1 cellular context compared by ENCODE assay signal in genomic region chr6:29705389-29706231, GRCh38.
TF ChIP-seq lines count a peak whose summit lies in the region.

No MANE protein-coding gene starts in this region.

TF ChIP-seq in K562, 482 proteins besides CTCF, POLR2A, EP300 and RAD21 (continued from another document):
- TF ChIP-seq TSHZ1 (CRISPR knock-in tag; IDR thresholded peaks at IDR 0.05) (no peak), ZFP1 (CRISPR knock-in tag; IDR thresholded peaks at IDR 0.05) (no peak), DLX4 (CRISPR knock-in tag; IDR thresholded peaks at IDR 0.05) (no peak), CREB5 (CRISPR knock-in tag; IDR thresholded peaks at IDR 0.05) (no peak), PCBP2 (IDR thresholded peaks at IDR 0.05; ENCODE audit: low read depth, low read length, poor library complexity, severe bottlenecking) (no peak), XRCC3 (IDR thresholded peaks at IDR 0.05) (no peak), RB1 (IDR thresholded peaks at IDR 0.05; ENCODE audit: low read depth) (0 out of 2 replicates have a peak, but pooled peaks have one; percentile 25), FOS (IDR thresholded peaks at IDR 0.05; ENCODE audit: extremely low read depth, insufficient read length) (no peak), STAG1 (CRISPR knock-in tag; IDR thresholded peaks at IDR 0.05; ENCODE audit: borderline replicate concordance) (peak; percentile 57; the same call in 1 of the 2 replicates), THAP7 (CRISPR knock-in tag; IDR thresholded peaks at IDR 0.05) (no peak), E2F5 (CRISPR knock-in tag; IDR thresholded peaks at IDR 0.05) (no peak), ZBTB1 (CRISPR knock-in tag; IDR thresholded peaks at IDR 0.05; ENCODE audit: borderline replicate concordance, low read depth) (no peak), ESRRA (IDR thresholded peaks at IDR 0.05; ENCODE audit: borderline replicate concordance, low read depth) (no peak), ARID2 (IDR thresholded peaks at IDR 0.05) (peak; percentile 64; the same call in 1 of the 2 replicates), RERE (CRISPR knock-in tag; IDR thresholded peaks at IDR 0.05; ENCODE audit: borderline replicate concordance) (0 out of 2 replicates have a peak, but pooled peaks have one; percentile 20), ILF3 (IDR thresholded peaks at IDR 0.05; ENCODE audit: borderline replicate concordance) (no peak), KDM4B (IDR thresholded peaks at IDR 0.05; ENCODE audit: borderline replicate concordance in 2 of 2, low read depth in 1 of 2) (no peak), KHSRP (IDR thresholded peaks at IDR 0.05) (no peak), RHOXF2B (CRISPR knock-in tag; conservative IDR thresholded peaks at IDR 0.05) (no peak), ASH1L (IDR thresholded peaks at IDR 0.05; ENCODE audit: borderline replicate concordance, low read depth, partially characterized antibody) (no peak), HDAC2 (IDR thresholded peaks at IDR 0.05) (no peak), ETV1 (tag; conservative IDR thresholded peaks at IDR 0.05; ENCODE audit: low read depth) (peak; percentile 59), SMC3 (conservative IDR thresholded peaks at IDR 0.05; ENCODE audit: insufficient read depth, low read depth, low read length) (peak; percentile 72), GTF2B (IDR thresholded peaks at IDR 0.05; ENCODE audit: extremely low read depth, insufficient read length) (no peak), ZNF395 (CRISPR knock-in tag; IDR thresholded peaks at IDR 0.05) (no peak), THRAP3 (IDR thresholded peaks at IDR 0.05; ENCODE audit: borderline replicate concordance) (no peak), PRPF4 (IDR thresholded peaks at IDR 0.05; ENCODE audit: insufficient read depth, low read depth, low read length, poor library complexity, severe bottlenecking) (no peak), DEAF1 (CRISPR knock-in tag; IDR thresholded peaks at IDR 0.05) (peak; percentile 68; the same call in 1 of the 2 replicates), FOXJ3 (CRISPR knock-in tag; IDR thresholded peaks at IDR 0.05) (no peak), POLR3G (IDR thresholded peaks at IDR 0.05; ENCODE audit: extremely low read depth, insufficient read length, insufficient replicate concordance) (no peak)
